ENCODE assay signal across 11 cellular contexts in genomic region chr7:47380325-47381131, GRCh38.
DNase-seq lines count a peak whose midpoint lies in the region; ATAC-seq, FAIRE-seq and TF ChIP-seq lines count a peak whose summit lies in the region.
"Had no signal": no experiment of that assay in that cellular context is flagged by ENCODE, and none has a peak within 500 bp of the region (broad histone marks: within the 10 kb centered on the region; RNA-seq: fewer than 3 reads in every experiment).

No MANE protein-coding gene starts in this region.

- ATAC-seq in A549, result peak; percentile 10; a peak in 4 of 6 replicates
- ATAC-seq in GM21526 (IDR thresholded peaks at IDR 0.05; ENCODE audit: low FRiP score, unreplicated experiment), result no peak

- H3K9ac ChIP-seq in NT2/D1 (ENCODE audit: insufficient read length, low read depth), result peak overlapping the region; percentile 37

- TF ChIP-seq CTCF in A549 (IDR thresholded peaks at IDR 0.05), result no peak
- no peak for TF ChIP-seq CTCF in esophagus muscularis mucosa (IDR thresholded peaks at IDR 0.05)
- TF ChIP-seq CTCF in WERI-Rb-1 (IDR thresholded peaks at IDR 0.05; ENCODE audit: low read depth, low read length), result no peak

- CTCF ChIA-PET in A549 (lab: Yijun Ruan, JAX), result interaction anchor here (1.0 kb wide), 1 partner anchor 114 kb away, joined by 7 read pairs; no protein-coding TSS in a partner anchor

- H3K27ac ChIP-seq in A549 (peak overlapping the region; percentile 19 to 73; a peak in 4 of 6 replicates), esophagus muscularis mucosa (replicated peaks in 1 of 4) (peak overlapping the region in 3 of 4 donors; percentile 17 to 30 (median 28)), WERI-Rb-1 (no peak overlapping the region)

- FAIRE-seq in A549 (lab: Jason Lieb, UNC), result no peak
- FAIRE-seq: GM18507 had no signal

- no peak overlapping the region for H3K4me3 ChIP-seq in A549
- no peak overlapping the region for H3K4me3 ChIP-seq in NT2/D1 (ENCODE audit: insufficient read length, low read depth)
- H3K4me3 ChIP-seq in esophagus muscularis mucosa, result peak overlapping the region in 3 of 4 donors; percentile 22 to 35 (median 33)
- no peak overlapping the region for H3K4me3 ChIP-seq in WERI-Rb-1 (ENCODE audit: low read depth, low read length)

- TF ChIP-seq EP300 in A549 (IDR thresholded peaks at IDR 0.05) (no peak), esophagus muscularis mucosa (IDR thresholded peaks at IDR 0.05) (no peak)

- intact Hi-C loops in esophagus muscularis mucosa (cut with DNase I), result no loop called here

- H3K4me2 ChIP-seq in A549, result peak overlapping the region; percentile 30

- H3K36me3 ChIP-seq in NT2/D1 (ENCODE audit: insufficient read depth, insufficient read length, low read length) (peaks cover 31% of the 10 kb centered on the region), esophagus muscularis mucosa (no peaks in the 10 kb centered on the region), WERI-Rb-1 (no peaks in the 10 kb centered on the region)

- TF ChIP-seq RAD21 in A549 (conservative IDR thresholded peaks at IDR 0.05 in 1 of 2, IDR thresholded peaks at IDR 0.05 in 1 of 2), result no peak

- 78% methylated on average over 15 of the region's 15 CpGs for WGBS in A549 (ENCODE audit: missing lambda C conversion rate)
- 74% methylated on average over 12 of the region's 15 CpGs for WGBS in esophagus muscularis mucosa

- H3K27me3 ChIP-seq in NT2/D1 (ENCODE audit: insufficient read depth, insufficient read length) (no peaks in the 10 kb centered on the region), esophagus muscularis mucosa (no peaks in the 10 kb centered on the region), WERI-Rb-1 (ENCODE audit: insufficient read depth, low read depth, severe bottlenecking) (no peaks in the 10 kb centered on the region)

- DNase-seq in A549 (ENCODE audit: low read depth in 1 of 2, low spot score in 1 of 2) (peak in 1 of 2 experiments; percentile 29), NT2/D1 (ENCODE audit: low read depth, low spot score) (no peak), esophagus muscularis mucosa (ENCODE audit: extremely low spot score) (no peak), mucosa of gallbladder (ENCODE audit: low spot score) (peak; percentile 25), WERI-Rb-1 (no peak)
- DNase-seq in stimulated activated CD4-positive, alpha-beta T cell treated with anti-CD3 and anti-CD28 coated beads, Interleukin-1b, Interleukin-23, amount 100 ng/mL, for 48 hours, result no peak
- no peak for DNase-seq in effector CD8-positive, alpha-beta T cell (lab: John Stamatoyannopoulos, UW)
- DNase-seq: NCI-H1930; stimulated activated CD4-positive, alpha-beta T cell treated with anti-CD3 and anti-CD28 coated beads, Interleukin-12 subunit alpha, Interleukin-12 subunit beta, amount 100 ng/mL, for 4 hours had no signal

- H3K4me1 ChIP-seq in A549 (peaks cover 73% of the 10 kb centered on the region), NT2/D1 (ENCODE audit: insufficient read depth, insufficient read length) (peaks cover 17% of the 10 kb centered on the region), esophagus muscularis mucosa (peaks cover 14 to 24% (median 16%) of the 10 kb centered on the region in 4 donors)

- no peaks in the 10 kb centered on the region for H3K9me3 ChIP-seq in A549
- H3K9me3 ChIP-seq in NT2/D1 (ENCODE audit: insufficient read depth, low read length), result no peaks in the 10 kb centered on the region
- H3K9me3 ChIP-seq in esophagus muscularis mucosa, result no peaks in the 10 kb centered on the region
- no peaks in the 10 kb centered on the region for H3K9me3 ChIP-seq in WERI-Rb-1 (ENCODE audit: severe bottlenecking)

- POLR2A ChIA-PET in A549 (lab: Yijun Ruan, JAX), result no interaction called here

- TF ChIP-seq POLR2A in A549 (IDR thresholded peaks at IDR 0.05; ENCODE audit: low read length), result no peak
- TF ChIP-seq POLR2A in esophagus muscularis mucosa (IDR thresholded peaks at IDR 0.05; ENCODE audit: low read depth), result no peak

TF ChIP-seq in A549, 52 proteins besides CTCF, POLR2A, EP300 and RAD21:
- TF ChIP-seq FOXS1 (CRISPR knock-in tag; IDR thresholded peaks at IDR 0.05), result no peak
- TF ChIP-seq MYC (IDR thresholded peaks at IDR 0.05; ENCODE audit: borderline replicate concordance, low read length), result no peak
- TF ChIP-seq, protein P1, sequence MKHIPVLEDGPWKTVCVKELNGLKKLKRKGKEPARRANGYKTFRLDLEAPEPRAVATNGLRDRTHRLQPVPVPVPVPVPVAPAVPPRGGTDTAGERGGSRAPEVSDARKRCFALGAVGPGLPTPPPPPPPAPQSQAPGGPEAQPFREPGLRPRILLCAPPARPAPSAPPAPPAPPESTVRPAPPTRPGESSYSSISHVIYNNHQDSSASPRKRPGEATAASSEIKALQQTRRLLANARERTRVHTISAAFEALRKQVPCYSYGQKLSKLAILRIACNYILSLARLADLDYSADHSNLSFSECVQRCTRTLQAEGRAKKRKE (CRISPR knock-in tag; IDR thresholded peaks at IDR 0.05; ENCODE audit: low read depth), result no peak

Comparison
In these comparisons a context has a peak if more than half of its experiments do, and no peak if none do; other contexts are left out.
1. H3K4me3 ChIP-seq: peak in esophagus muscularis mucosa (3 of 4); none in A549 (single experiment), NT2/D1 (single experiment) and WERI-Rb-1 (single experiment).